In the genomic region with DNA sequence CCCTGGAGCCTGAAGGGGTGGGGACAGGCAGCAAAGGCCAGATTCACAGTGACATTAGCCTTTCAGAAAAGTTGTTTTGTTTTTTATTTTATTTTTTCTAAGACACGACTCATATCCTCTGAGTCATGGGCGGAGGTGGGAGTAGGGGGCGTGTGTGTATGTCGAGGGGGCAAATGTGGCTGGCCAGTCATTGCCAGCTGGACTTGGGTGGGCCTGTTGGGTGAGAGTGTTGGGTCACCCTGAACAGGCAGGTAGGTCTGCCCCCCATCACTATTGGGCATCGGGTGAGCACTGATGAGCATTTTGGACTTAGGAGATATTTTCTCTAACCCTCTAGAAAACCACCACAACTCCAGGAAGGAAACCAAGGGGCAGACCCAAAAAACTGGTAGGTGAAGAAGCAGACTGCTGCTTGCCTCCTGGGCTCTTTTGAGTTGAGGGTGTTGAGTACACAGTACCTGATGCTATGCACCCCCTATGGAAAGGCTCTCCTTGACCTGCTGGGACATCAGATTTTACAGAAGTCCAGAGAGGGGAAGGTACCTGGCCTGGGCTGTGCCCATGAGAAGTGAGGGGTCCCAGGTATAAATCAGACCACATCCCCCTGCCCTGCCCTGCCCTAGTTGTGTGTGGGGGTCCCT, we compare ENCODE assay signal across 1 cellular context.
A peak's percentile ranks its signal among the peaks of the same experiment; 100 is the strongest.
TF ChIP-seq lines count a peak whose summit lies in the region.

No MANE protein-coding gene starts in this region.

TF ChIP-seq in H1, 55 proteins besides CTCF, POLR2A, EP300 and RAD21:
- peak; percentile 44; the same call in 1 of the 2 replicates for TF ChIP-seq POLR2AphosphoS5 (IDR thresholded peaks at IDR 0.05; ENCODE audit: low read depth, low read length)
- no peak for TF ChIP-seq SP4 (IDR thresholded peaks at IDR 0.05; ENCODE audit: low read length)
- no peak for TF ChIP-seq ZNF274 (IDR thresholded peaks at IDR 0.05; ENCODE audit: borderline replicate concordance, extremely low read depth, low read length)
